In genomic region chr11:12365965-12366575, GRCh38 we compare ENCODE assay signal across 8 cellular contexts. TPM values are rescaled to one million over a fixed set of nuclear protein-coding genes. Genes with fewer than 3 reads are reported as not detected.
DNase-seq lines count a peak whose midpoint lies in the region; ATAC-seq and TF ChIP-seq lines count a peak whose summit lies in the region.
"Not testable (repeated sequence)": the region's sequence is repeated elsewhere in the genome, so short reads cannot be mapped to it uniquely, and the experiment has no call there.

No MANE protein-coding gene starts in this region.

- not testable (repeated sequence) for H3K4me3 ChIP-seq in brain microvascular endothelial cell (ENCODE audit: low read depth, low read length); upper lobe of right lung
- peak overlapping the region; percentile 43 for H3K4me3 ChIP-seq in iPS-15b (ENCODE audit: low read depth, low read length)

- H3K9ac ChIP-seq in iPS-15b (ENCODE audit: low read depth, low read length): not testable (repeated sequence)

- peak; percentile 48 for ATAC-seq in upper lobe of right lung

- not testable (repeated sequence) for H3K4me1 ChIP-seq in iPS-15b (ENCODE audit: control insufficient read depth, insufficient read depth, low read length); upper lobe of right lung

- in situ Hi-C loops in brain microvascular endothelial cell (cut with HindIII; ENCODE audit: low pct_ligation_motif_present, low sequenced_read_pairs): not testable (repeated sequence)

- not testable (repeated sequence) for H3K27me3 ChIP-seq in brain microvascular endothelial cell (replicated peaks); iPS-15b (ENCODE audit: control insufficient read depth, insufficient read depth, low read length); upper lobe of right lung

- DNase-seq in H4 (ENCODE audit: low spot score): peak; percentile 82
- peak; percentile 54 for DNase-seq in NCI-H510A (lab: John Stamatoyannopoulos, UW)
- DNase-seq in T-helper 22 cell (ENCODE audit: low read depth): peak; percentile 20
- DNase-seq in activated T-cell treated with anti-CD3 and anti-CD28 coated beads for 48 hours (ENCODE audit: low read depth): peak; percentile 23
- DNase-seq in brain microvascular endothelial cell: peak; percentile 61
- DNase-seq in stimulated activated CD4-positive, alpha-beta T cell treated with anti-CD3 and anti-CD28 coated beads, Interleukin-12 subunit alpha, Interleukin-12 subunit beta, amount 100 ng/mL, for 48 hours (ENCODE audit: low read depth in 2 of 3, low spot score in 1 of 3): peak; percentile 14 to 30 (median 18)
- DNase-seq in upper lobe of right lung: peak; percentile 79

- H3K27ac ChIP-seq in brain microvascular endothelial cell, upper lobe of right lung: not testable (repeated sequence)

- not testable (repeated sequence) for H3K9me3 ChIP-seq in iPS-15b (ENCODE audit: control insufficient read depth, insufficient read depth, low read length); upper lobe of right lung

- H3K36me3 ChIP-seq in brain microvascular endothelial cell (replicated peaks); iPS-15b (ENCODE audit: control insufficient read depth, insufficient read depth, low read length); upper lobe of right lung: not testable (repeated sequence)

- intact Hi-C loops in upper lobe of right lung (cut with DNase I): not testable (repeated sequence)

- TF ChIP-seq CTCF in brain microvascular endothelial cell (IDR thresholded peaks at IDR 0.05; ENCODE audit: low read depth, low read length, missing control alignments); upper lobe of right lung (IDR thresholded peaks at IDR 0.05): not testable (repeated sequence)

RNA-seq across cellular contexts. Expression of gene PARVA, which starts 11.3 kb away (rescaled TPM):
- 36.0 and 37.1 TPM in 2 replicates for total RNA-seq in H4 (2014; rRNA removed; shearing (Covaris generic))
- total RNA-seq in upper lobe of right lung: 84.0 TPM

Comparison
In these comparisons a context has a peak if more than half of its experiments do, and no peak if none do; other contexts are left out.
1. DNase-seq: peak in every context shown above with its lines; median percentile 82 in H4; 79 in upper lobe of right lung; 61 in brain microvascular endothelial cell; 54 in NCI-H510A; 23 in activated T-cell treated with anti-CD3 and anti-CD28 coated beads for 48 hours; 20 in T-helper 22 cell; 18 in stimulated activated CD4-positive, alpha-beta T cell treated with anti-CD3 and anti-CD28 coated beads, Interleukin-12 subunit alpha, Interleukin-12 subunit beta, amount 100 ng/mL, for 48 hours.